8 cellular contexts compared by ENCODE assay signal in genomic region chr1:43206721-43207228, GRCh38. TPM values are rescaled to one million over a fixed set of nuclear protein-coding genes. Genes with fewer than 3 reads are reported as not detected.
DNase-seq lines count a peak whose midpoint lies in the region; ATAC-seq and TF ChIP-seq lines count a peak whose summit lies in the region.

No MANE protein-coding gene starts in this region.

- H3K36me3 ChIP-seq in HAP-1 (replicated peaks) (no peaks in the 10 kb centered on the region), skeletal muscle satellite cell (ENCODE audit: insufficient read depth, low read length) (no peaks in the 10 kb centered on the region), uterus (no peaks in the 10 kb centered on the region)

- intact Hi-C loops in left ventricle myocardium superior (cut with micrococcal nuclease): no loop called here
- intact Hi-C loops in uterus (cut with DNase I; ENCODE audit: low total_unique reads): no loop called here

- H3K27me3 ChIP-seq in HAP-1 (ENCODE audit: low read depth): no peaks in the 10 kb centered on the region
- no peaks in the 10 kb centered on the region for H3K27me3 ChIP-seq in skeletal muscle satellite cell (ENCODE audit: control insufficient read depth, insufficient read depth, low read length)
- no peaks in the 10 kb centered on the region for H3K27me3 ChIP-seq in uterus

- H3K4me3 ChIP-seq in HAP-1 (no peak overlapping the region), skeletal muscle satellite cell (ENCODE audit: low read length) (peak overlapping the region; percentile 55), uterus (no peak overlapping the region)

- in situ Hi-C loops in HAP-1 (cut with MboI; ENCODE audit: low sequenced_read_pairs): no loop called here

- TF ChIP-seq POLR2A in uterus (IDR thresholded peaks at IDR 0.05): no peak

- peak overlapping the region; percentile 81 for H3K4me2 ChIP-seq in skeletal muscle satellite cell (ENCODE audit: low read length)

- peak overlapping the region; percentile 64 for H3K9ac ChIP-seq in skeletal muscle satellite cell (ENCODE audit: low read depth, low read length)

- H3K4me1 ChIP-seq in HAP-1 (peaks cover 5% of the 10 kb centered on the region), skeletal muscle satellite cell (ENCODE audit: control insufficient read depth, insufficient read depth, low read length) (peaks cover 28% of the 10 kb centered on the region), uterus (peaks cover 0 to 7% of the 10 kb centered on the region in 2 donors)

- H3K9me3 ChIP-seq in HAP-1 (no peaks in the 10 kb centered on the region; the same call in 1 of the 2 replicates), skeletal muscle satellite cell (replicated peaks; ENCODE audit: low read length) (no peaks in the 10 kb centered on the region), uterus (no peaks in the 10 kb centered on the region)

- no peak overlapping the region for H3K27ac ChIP-seq in uterus

- DNase-seq in HAP-1 (ENCODE audit: low spot score in 2 of 2) (peak; percentile 8 to 46), UCSD-AML1 (lab: John Stamatoyannopoulos, UW; ENCODE audit: unreplicated experiment) (peak; percentile 31), left ventricle myocardium superior (peak; percentile 39), GM19240 (ENCODE audit: insufficient read length, low spot score) (no peak), uterus (no peak)

- TF ChIP-seq CTCF in uterus (IDR thresholded peaks at IDR 0.05): no peak

- ATAC-seq in left ventricle myocardium superior: peak; percentile 87
- ATAC-seq in GM18909 (IDR thresholded peaks at IDR 0.05; ENCODE audit: poor library complexity, unreplicated experiment): no peak
- ATAC-seq in HG03432 (IDR thresholded peaks at IDR 0.05; ENCODE audit: unreplicated experiment): no peak

RNA-seq across cellular contexts. Expression of gene CFAP57, which starts 34.6 kb away (rescaled TPM):
- total RNA-seq in left ventricle myocardium superior (not detected), uterus (1 to 10 TPM in 3 of 4 donors, under 1 TPM in 1; 0.40 to 5.6 (median 1.8) TPM)
- total RNA-seq in skeletal muscle satellite cell (2012; rRNA removed): not detected in 2 replicates

RNA-seq across cellular contexts. Expression of gene EBNA1BP2, which starts 34.7 kb away (rescaled TPM):
- total RNA-seq in left ventricle myocardium superior (28.8 TPM), uterus (10 to 100 TPM; 15.4 to 42.4 (median 29.6) TPM)
- 119 and 125 TPM in 2 replicates for total RNA-seq in skeletal muscle satellite cell (2012; rRNA removed)

Comparison
In these comparisons a context has a peak if more than half of its experiments do, and no peak if none do; other contexts are left out.
1. DNase-seq: peak in HAP-1 (2 of 2), UCSD-AML1 (single experiment) and left ventricle myocardium superior (single experiment); none in GM19240 (single experiment) and uterus (0 of 2).